Comparison of ENCODE assay signal across 17 cellular contexts in genomic region chr2:216425008-216425780, GRCh38. TPM values are rescaled to one million over a fixed set of nuclear protein-coding genes. Genes with fewer than 3 reads are reported as not detected.
DNase-seq lines count a peak whose midpoint lies in the region; ATAC-seq and TF ChIP-seq lines count a peak whose summit lies in the region.
"Had no signal": no experiment of that assay in that cellular context is flagged by ENCODE, and none has a peak within 500 bp of the region (broad histone marks: within the 10 kb centered on the region; RNA-seq: fewer than 3 reads in every experiment).

No MANE protein-coding gene starts in this region.

- H3K27ac ChIP-seq in BLaER1, result no peak overlapping the region
- H3K27ac ChIP-seq in gastrocnemius medialis, result peak overlapping the region; percentile 27 to 47 (median 42)

- in situ Hi-C loops in gastrocnemius medialis (cut with MboI; ENCODE audit: low sequenced_read_pairs in 4 of 4), result no loop called here

- H3K4me3 ChIP-seq in BLaER1 (peak overlapping the region; percentile 22; the same call in 1 of the 2 replicates), gastrocnemius medialis (no peak overlapping the region)
- H3K4me3 ChIP-seq: GM12878 had no signal

- DNase-seq in HFFc6 (no peak), myocyte (ENCODE audit: low read depth) (peak; percentile 31), gastrocnemius medialis (peak in 1 of 2 donors; percentile 24), SHP77 treated with DMSO at 0.1 percent for 48 hours (lab: John Stamatoyannopoulos, UW) (no peak), medulla oblongata (ENCODE audit: extremely low spot score) (no peak)
- DNase-seq in stimulated activated CD4-positive, alpha-beta T cell treated with anti-CD3 and anti-CD28 coated beads, Interleukin-1b, Interleukin-23, amount 100 ng/mL, for 48 hours, result no peak
- DNase-seq in activated CD4-positive, alpha-beta T cell treated with anti-CD3 and anti-CD28 coated beads, Interleukin-2, amount 10 ng/mL, durations not matched to agents 7 days and 5 days, result no peak
- DNase-seq: 8988T; AML-193; C1 segment of cervical spinal cord; Calu3; CD4-positive, alpha-beta T cell; DMS79 had no signal

- peaks cover 65% of the 10 kb centered on the region for H3K36me3 Mint-ChIP-seq in HFFc6 (ENCODE audit: low read depth)
- H3K36me3 Mint-ChIP-seq in activated CD4-positive, alpha-beta T cell treated with anti-CD3 and anti-CD28 coated beads, Interleukin-2, amount 10 ng/mL, durations not matched to agents 7 days and 5 days (ENCODE audit: low read depth), result peaks cover 73% of the 10 kb centered on the region

- no peak overlapping the region for H3K4me2 ChIP-seq in BLaER1

- H3K27me3 ChIP-seq in BLaER1 (no peaks in the 10 kb centered on the region), gastrocnemius medialis (no peaks in the 10 kb centered on the region)

- CTCF ChIA-PET in activated CD4-positive, alpha-beta T cell treated with anti-CD3 and anti-CD28 coated beads, Interleukin-2, amount 10 ng/mL, durations not matched to agents 7 days and 5 days (lab: Charles Lee), result interaction anchor here (2.0 to 2.8 kb wide), 2 partner anchors 9 to 21 kb away, joined by 7 to 9 read pairs; no protein-coding TSS in a partner anchor

- H4K20me1 ChIP-seq in BLaER1, result no peaks in the 10 kb centered on the region

- intact Hi-C loops in gastrocnemius medialis (cut with DNase I; ENCODE audit: low total_unique reads), result no loop called here

- TF ChIP-seq POLR2A in gastrocnemius medialis (IDR thresholded peaks at IDR 0.05), result no peak

- POLR2A ChIA-PET in activated CD4-positive, alpha-beta T cell treated with anti-CD3 and anti-CD28 coated beads, Interleukin-2, amount 10 ng/mL, durations not matched to agents 7 days and 5 days (lab: Charles Lee), result no interaction called here

- peaks cover 3% of the 10 kb centered on the region; the same call in 1 of the 2 replicates for H3K9me3 Mint-ChIP-seq in HFFc6
- peaks cover 8% of the 10 kb centered on the region for H3K9me3 Mint-ChIP-seq in activated CD4-positive, alpha-beta T cell treated with anti-CD3 and anti-CD28 coated beads, Interleukin-2, amount 10 ng/mL, durations not matched to agents 7 days and 5 days
- H3K9me3 Mint-ChIP-seq: CD4-positive, alpha-beta T cell had no signal

- H3K4me1 ChIP-seq in BLaER1, result no peaks in the 10 kb centered on the region; the same call in 1 of the 2 replicates
- peaks cover 15 to 22% of the 10 kb centered on the region in 2 donors for H3K4me1 ChIP-seq in gastrocnemius medialis

- peaks cover 56% of the 10 kb centered on the region for H3K4me1 Mint-ChIP-seq in HFFc6 (ENCODE audit: low read depth)
- no peaks in the 10 kb centered on the region for H3K4me1 Mint-ChIP-seq in activated CD4-positive, alpha-beta T cell treated with anti-CD3 and anti-CD28 coated beads, Interleukin-2, amount 10 ng/mL, durations not matched to agents 7 days and 5 days

- no peak overlapping the region for H3K4me3 Mint-ChIP-seq in HFFc6
- no peak overlapping the region for H3K4me3 Mint-ChIP-seq in activated CD4-positive, alpha-beta T cell treated with anti-CD3 and anti-CD28 coated beads, Interleukin-2, amount 10 ng/mL, durations not matched to agents 7 days and 5 days
- H3K4me3 Mint-ChIP-seq: CD4-positive, alpha-beta T cell had no signal

- peak; percentile 19 to 62 for ATAC-seq in gastrocnemius medialis
- ATAC-seq: GM12878, HCT116, HepG2 had no signal

- no peak for TF ChIP-seq CTCF in HFFc6 (IDR thresholded peaks at IDR 0.05)
- TF ChIP-seq CTCF in gastrocnemius medialis (IDR thresholded peaks at IDR 0.05 in 4 of 5, conservative IDR thresholded peaks at IDR 0.05 in 1 of 5), result no peak

- H3K9ac ChIP-seq in BLaER1, result no peak overlapping the region

- H3K27me3 Mint-ChIP-seq in HFFc6 (ENCODE audit: insufficient read depth), result peaks cover 2% of the 10 kb centered on the region; the same call in 1 of the 2 replicates
- H3K27me3 Mint-ChIP-seq in activated CD4-positive, alpha-beta T cell treated with anti-CD3 and anti-CD28 coated beads, Interleukin-2, amount 10 ng/mL, durations not matched to agents 7 days and 5 days, result no peaks in the 10 kb centered on the region
- H3K27me3 Mint-ChIP-seq: CD4-positive, alpha-beta T cell had no signal

- H3K36me3 ChIP-seq in BLaER1, result peaks cover 97% of the 10 kb centered on the region
- peaks cover 3 to 58% of the 10 kb centered on the region in 2 donors for H3K36me3 ChIP-seq in gastrocnemius medialis

- H3K9me3 ChIP-seq in BLaER1 (peaks cover 31% of the 10 kb centered on the region), gastrocnemius medialis (no peaks in the 10 kb centered on the region)

- peak overlapping the region; percentile 70; the same call in 1 of the 2 replicates for H3K27ac Mint-ChIP-seq in HFFc6
- no peak overlapping the region for H3K27ac Mint-ChIP-seq in activated CD4-positive, alpha-beta T cell treated with anti-CD3 and anti-CD28 coated beads, Interleukin-2, amount 10 ng/mL, durations not matched to agents 7 days and 5 days
- H3K27ac Mint-ChIP-seq: CD4-positive, alpha-beta T cell had no signal

RNA-seq across cellular contexts. Expression of gene SMARCAL1, which starts 12.9 kb away (rescaled TPM):
- total RNA-seq in HFFc6 (2021; fragmentation: NEBNext Ultra II Directional; extraction: Animal tissue kit (Norgen Biotek cat#: 25700)), result 10 to 100 TPM; 25.6 to 33.1 (median 32.1) TPM
- total RNA-seq in myocyte, result 5.0 and 5.5 TPM in 2 replicates
- 20.9 TPM for polyA plus RNA-seq in myocyte (2012)
- total RNA-seq in gastrocnemius medialis, result 10 to 100 TPM in 1 of 4 donors, 1 to 10 TPM in 3; 5.8 to 20.7 (median 7.8) TPM
- 10 to 100 TPM; 27.5 to 28.7 TPM for total RNA-seq in activated CD4-positive, alpha-beta T cell treated with anti-CD3 and anti-CD28 coated beads, Interleukin-2, amount 10 ng/mL, durations not matched to agents 7 days and 5 days

RNA-seq across cellular contexts. Expression of gene MARCHF4, which starts 52.9 kb away (rescaled TPM):
- 10 to 100 TPM; 44.9 to 70.3 (median 48.2) TPM for total RNA-seq in HFFc6 (2021; fragmentation: NEBNext Ultra II Directional; extraction: Animal tissue kit (Norgen Biotek cat#: 25700))
- total RNA-seq in myocyte, result 0.19 and 0.21 TPM in 2 replicates
- polyA plus RNA-seq in myocyte (2012), result 5.0 TPM
- total RNA-seq in gastrocnemius medialis, result not detected
- total RNA-seq in activated CD4-positive, alpha-beta T cell treated with anti-CD3 and anti-CD28 coated beads, Interleukin-2, amount 10 ng/mL, durations not matched to agents 7 days and 5 days, result not detected
- total RNA-seq: CD4-positive, alpha-beta T cell; GM12878; HepG2 had no signal
- polyA plus RNA-seq: GM12878, HepG2 had no signal

Comparison
In these comparisons a context has a peak if more than half of its experiments do, and no peak if none do; other contexts are left out.
1. RNA of gene MARCHF4, which starts 52.9 kb away (total RNA-seq): 44.9 to 70.3 TPM in HFFc6; 0.19 to 0.21 TPM in myocyte, not detected in activated CD4-positive, alpha-beta T cell treated with anti-CD3 and anti-CD28 coated beads, Interleukin-2, amount 10 ng/mL, durations not matched to agents 7 days and 5 days and not detected in gastrocnemius medialis; every median in the first group is over 10 times any median in the second.